13 cellular contexts compared by ENCODE assay signal in the genomic region with DNA sequence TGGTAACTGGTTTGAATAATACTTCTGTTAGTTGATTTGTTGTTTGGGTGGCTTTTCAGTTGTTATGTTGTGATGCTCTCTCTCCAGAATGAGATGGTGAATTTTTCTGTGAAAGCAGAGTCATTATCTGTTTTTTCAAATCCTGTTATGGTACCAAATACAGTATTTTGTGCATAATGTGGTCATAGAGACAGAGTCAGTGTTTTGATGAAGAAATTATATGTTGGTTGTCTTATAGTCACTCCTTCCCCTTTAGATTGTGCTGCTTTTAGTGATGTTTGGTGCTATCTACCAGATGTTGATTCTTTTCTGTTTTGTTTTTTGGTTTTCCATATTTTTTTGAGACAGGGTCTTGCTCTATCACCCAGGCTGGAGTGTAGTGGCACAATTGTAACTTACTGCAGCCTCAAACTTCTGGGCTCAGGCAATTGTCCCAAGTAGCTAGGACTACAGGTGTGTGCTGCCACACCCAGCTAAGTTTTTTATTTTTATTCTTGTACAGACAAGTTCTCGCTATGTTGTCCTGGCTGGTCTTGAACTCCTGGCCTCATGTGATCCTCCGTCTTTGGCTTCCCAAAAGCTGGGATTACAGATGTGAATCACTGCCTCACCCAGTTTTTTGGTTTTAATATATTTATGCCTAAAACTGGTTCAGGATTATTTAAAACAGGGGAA. TPM values are rescaled to one million over a fixed set of nuclear protein-coding genes. Genes with fewer than 3 reads are reported as not detected.
DNase-seq lines count a peak whose midpoint lies in the region; ATAC-seq and TF ChIP-seq lines count a peak whose summit lies in the region.
"Had no signal": no experiment of that assay in that cellular context is flagged by ENCODE, and none has a peak within 500 bp of the region (broad histone marks: within the 10 kb centered on the region; RNA-seq: fewer than 3 reads in every experiment).

No MANE protein-coding gene starts in this region.

- H3K27me3 ChIP-seq in OCI-LY1 (ENCODE audit: insufficient read depth, low read length) (no peaks in the 10 kb centered on the region), foreskin keratinocyte (no peaks in the 10 kb centered on the region), subcutaneous abdominal adipose tissue (ENCODE audit: control insufficient read depth in 5 of 5, insufficient read depth in 4 of 5, low read length in 5 of 5) (no peaks in the 10 kb centered on the region)
- H3K27me3 ChIP-seq: heart right ventricle had no signal

- H3K9ac ChIP-seq in OCI-LY1 (ENCODE audit: low read length): no peak overlapping the region
- H3K9ac ChIP-seq in subcutaneous abdominal adipose tissue (ENCODE audit: low read length in 5 of 5): peak overlapping the region in 2 of 5 donors; percentile 47 to 76
- H3K9ac ChIP-seq: parathyroid adenoma had no signal

- H3K79me2 ChIP-seq in OCI-LY1 (ENCODE audit: insufficient read depth, low read length): peaks cover 98% of the 10 kb centered on the region

- no peaks in the 10 kb centered on the region for H3K9me3 Mint-ChIP-seq in activated naive CD4-positive, alpha-beta T cell treated with anti-CD3 and anti-CD28 coated beads, Interleukin-2, amount 50 U/mL, for 72 hours
- H3K9me3 Mint-ChIP-seq in activated naive CD4-positive, alpha-beta T cell treated with anti-CD3 and anti-CD28 coated beads, Interleukin-2, amount 10 ng/mL, durations not matched to agents 7 days and 5 days: no peaks in the 10 kb centered on the region

- CTCF ChIA-PET in activated naive CD4-positive, alpha-beta T cell treated with anti-CD3 and anti-CD28 coated beads, Interleukin-2, amount 10 ng/mL, durations not matched to agents 7 days and 5 days (lab: Charles Lee): interaction anchor here (0.6 to 3.9 kb wide), 13 partner anchors 18 to 255 kb away, joined by 3 to 37 read pairs (median 3); no protein-coding TSS in a partner anchor

- no peaks in the 10 kb centered on the region for H3F3A ChIP-seq in OCI-LY1 (ENCODE audit: insufficient read depth, low read length)

- H3K9me2 ChIP-seq in OCI-LY1 (ENCODE audit: low read depth, low read length): no peaks in the 10 kb centered on the region

- H3K36me3 ChIP-seq in OCI-LY1 (ENCODE audit: insufficient read depth, low read length): peaks cover 4% of the 10 kb centered on the region; the same call in 1 of the 2 replicates
- H3K36me3 ChIP-seq in subcutaneous abdominal adipose tissue (ENCODE audit: control insufficient read depth in 5 of 5, insufficient read depth in 5 of 5, low read length in 5 of 5): no peaks in the 10 kb centered on the region
- H3K36me3 ChIP-seq: heart right ventricle had no signal

- DNase-seq in activated naive CD4-positive, alpha-beta T cell treated with anti-CD3 and anti-CD28 coated beads, Interleukin-2, amount 50 U/mL, for 72 hours (ENCODE audit: low spot score in 2 of 2): no peak
- no peak for DNase-seq in activated naive CD4-positive, alpha-beta T cell treated with anti-CD3 and anti-CD28 coated beads, Interleukin-2, amount 10 ng/mL, durations not matched to agents 7 days and 5 days
- DNase-seq in foreskin keratinocyte (no peak), NCI-H128 (lab: John Stamatoyannopoulos, UW; ENCODE audit: unreplicated experiment) (no peak), foreskin melanocyte (no peak), caudate nucleus (lab: John Stamatoyannopoulos, UW) (no peak)
- DNase-seq: activated CD4-positive, CD25-positive, alpha-beta regulatory T cell treated with anti-CD3 and anti-CD28 coated beads, Interleukin-2, amount 50 U/mL, for 72 hours; cortex of kidney; heart right ventricle; NCI-H82 had no signal

- H3K4me1 Mint-ChIP-seq in activated naive CD4-positive, alpha-beta T cell treated with anti-CD3 and anti-CD28 coated beads, Interleukin-2, amount 10 ng/mL, durations not matched to agents 7 days and 5 days: peaks cover 72% of the 10 kb centered on the region

- no peaks in the 10 kb centered on the region for H4K20me1 ChIP-seq in OCI-LY1 (ENCODE audit: insufficient read depth, low read length)

- no peak overlapping the region for H3K4me3 Mint-ChIP-seq in activated naive CD4-positive, alpha-beta T cell treated with anti-CD3 and anti-CD28 coated beads, Interleukin-2, amount 10 ng/mL, durations not matched to agents 7 days and 5 days

- no peak for TF ChIP-seq CTCF in OCI-LY1 (IDR thresholded peaks at IDR 0.05; ENCODE audit: low read length)
- no peak for TF ChIP-seq CTCF in foreskin keratinocyte (conservative IDR thresholded peaks at IDR 0.05)

- H3K9me3 ChIP-seq in OCI-LY1 (ENCODE audit: low read length) (no peaks in the 10 kb centered on the region), subcutaneous abdominal adipose tissue (ENCODE audit: control insufficient read depth in 5 of 5, low read length in 5 of 5) (no peaks in the 10 kb centered on the region)
- H3K9me3 ChIP-seq: heart right ventricle had no signal

- no peak overlapping the region for H3K27ac ChIP-seq in OCI-LY1 (ENCODE audit: low read depth, low read length, poor library complexity, severe bottlenecking)
- peak overlapping the region; percentile 28 for H3K27ac ChIP-seq in foreskin keratinocyte
- H3K27ac ChIP-seq in subcutaneous abdominal adipose tissue (ENCODE audit: low read depth, low read length): peak overlapping the region; percentile 96
- H3K27ac ChIP-seq in caudate nucleus (ENCODE audit: low read depth, low read length): no peak overlapping the region
- H3K27ac ChIP-seq: parathyroid adenoma had no signal

- peak overlapping the region; percentile 19; the same call in 1 of the 2 replicates for H3K4me2 ChIP-seq in OCI-LY1 (ENCODE audit: low read length)

- H3K27me3 Mint-ChIP-seq in activated naive CD4-positive, alpha-beta T cell treated with anti-CD3 and anti-CD28 coated beads, Interleukin-2, amount 10 ng/mL, durations not matched to agents 7 days and 5 days: no peaks in the 10 kb centered on the region

- H3K27ac Mint-ChIP-seq in activated naive CD4-positive, alpha-beta T cell treated with anti-CD3 and anti-CD28 coated beads, Interleukin-2, amount 50 U/mL, for 72 hours: peak overlapping the region; percentile 81 to 88
- H3K27ac Mint-ChIP-seq in activated naive CD4-positive, alpha-beta T cell treated with anti-CD3 and anti-CD28 coated beads, Interleukin-2, amount 10 ng/mL, durations not matched to agents 7 days and 5 days: no peak overlapping the region

- H3K4me1 ChIP-seq in OCI-LY1 (ENCODE audit: insufficient read depth, low read length, severe bottlenecking) (peaks cover 78% of the 10 kb centered on the region), foreskin keratinocyte (peaks cover 35% of the 10 kb centered on the region), subcutaneous abdominal adipose tissue (ENCODE audit: control insufficient read depth in 5 of 5, insufficient read depth in 5 of 5, low read length in 5 of 5) (peaks cover 6 to 74% (median 65%) of the 10 kb centered on the region in 5 donors)

- no peak overlapping the region for H3K4me3 ChIP-seq in OCI-LY1 (ENCODE audit: low read depth, low read length, poor library complexity, severe bottlenecking)
- H3K4me3 ChIP-seq in subcutaneous abdominal adipose tissue (ENCODE audit: low read depth in 1 of 5, low read length in 5 of 5): no peak overlapping the region
- H3K4me3 ChIP-seq: heart right ventricle had no signal

- no peak overlapping the region for H2AFZ ChIP-seq in OCI-LY1 (ENCODE audit: low read length)
- H2AFZ ChIP-seq: parathyroid adenoma had no signal

- H3K36me3 Mint-ChIP-seq in activated naive CD4-positive, alpha-beta T cell treated with anti-CD3 and anti-CD28 coated beads, Interleukin-2, amount 50 U/mL, for 72 hours: no peaks in the 10 kb centered on the region
- H3K36me3 Mint-ChIP-seq in activated naive CD4-positive, alpha-beta T cell treated with anti-CD3 and anti-CD28 coated beads, Interleukin-2, amount 10 ng/mL, durations not matched to agents 7 days and 5 days: peaks cover 41% of the 10 kb centered on the region

- peak; percentile 33 to 51 for ATAC-seq in activated naive CD4-positive, alpha-beta T cell treated with anti-CD3 and anti-CD28 coated beads, Interleukin-2, amount 50 U/mL, for 72 hours
- ATAC-seq in foreskin keratinocyte: no peak

RNA-seq across cellular contexts. Expression of gene PPP2R5A, which starts 7.2 kb away (rescaled TPM):
- 10 to 100 TPM; 28.1 to 33.1 TPM for total RNA-seq in activated naive CD4-positive, alpha-beta T cell treated with anti-CD3 and anti-CD28 coated beads, Interleukin-2, amount 50 U/mL, for 72 hours
- total RNA-seq in foreskin keratinocyte: 20.1 and 23.0 TPM in 2 replicates
- 12.2 and 15.2 TPM in 2 replicates for polyA plus RNA-seq in foreskin keratinocyte

Comparison
In these comparisons a context has a peak if more than half of its experiments do, and no peak if none do; other contexts are left out.
1. H3K27ac ChIP-seq: peak in foreskin keratinocyte (single experiment) and subcutaneous abdominal adipose tissue (single experiment); none in OCI-LY1 (single experiment) and caudate nucleus (single experiment).